Comparison of ENCODE assay signal across 1 cellular context in genomic region chr2:160920061-160920460, GRCh38.
TF ChIP-seq lines count a peak whose summit lies in the region.

No MANE protein-coding gene starts in this region.

TF ChIP-seq in IMR-90, 13 proteins besides CTCF, POLR2A, EP300 and RAD21:
- TF ChIP-seq NFE2L2 (IDR thresholded peaks at IDR 0.05; ENCODE audit: low read depth, low read length) (no peak), CEBPB (IDR thresholded peaks at IDR 0.05; ENCODE audit: low read depth, low read length) (no peak), MAZ (IDR thresholded peaks at IDR 0.05; ENCODE audit: borderline replicate concordance, low read depth, low read length) (no peak), FOS (IDR thresholded peaks at IDR 0.05; ENCODE audit: low read depth, low read length) (no peak)
- TF ChIP-seq, protein P1, sequence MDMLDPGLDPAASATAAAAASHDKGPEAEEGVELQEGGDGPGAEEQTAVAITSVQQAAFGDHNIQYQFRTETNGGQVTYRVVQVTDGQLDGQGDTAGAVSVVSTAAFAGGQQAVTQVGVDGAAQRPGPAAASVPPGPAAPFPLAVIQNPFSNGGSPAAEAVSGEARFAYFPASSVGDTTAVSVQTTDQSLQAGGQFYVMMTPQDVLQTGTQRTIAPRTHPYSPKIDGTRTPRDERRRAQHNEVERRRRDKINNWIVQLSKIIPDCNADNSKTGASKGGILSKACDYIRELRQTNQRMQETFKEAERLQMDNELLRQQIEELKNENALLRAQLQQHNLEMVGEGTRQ (IDR thresholded peaks at IDR 0.05; ENCODE audit: low read depth, low read length) = no peak
